ENCODE assay signal across 9 cellular contexts in genomic region chr19:17014212-17014848, GRCh38. TPM values are rescaled to one million over a fixed set of nuclear protein-coding genes. Genes with fewer than 3 reads are reported as not detected.
DNase-seq lines count a peak whose midpoint lies in the region; ATAC-seq, FAIRE-seq and TF ChIP-seq lines count a peak whose summit lies in the region.
"Not testable (repeated sequence)": the region's sequence is repeated elsewhere in the genome, so short reads cannot be mapped to it uniquely, and the experiment has no call there.
"Had no signal": no experiment of that assay in that cellular context is flagged by ENCODE, and none has a peak within 500 bp of the region (broad histone marks: within the 10 kb centered on the region; RNA-seq: fewer than 3 reads in every experiment).

No MANE protein-coding gene starts in this region.

- H3K4me2 ChIP-seq in A549; K562 (ENCODE audit: insufficient read depth, low read length): not testable (repeated sequence)
- H3K4me2 ChIP-seq in PC-9 = peak overlapping the region; percentile 18

- in situ Hi-C loops in K562 (cut with MboI) = not testable (repeated sequence)

- TF ChIP-seq POLR2A in A549 (IDR thresholded peaks at IDR 0.05; ENCODE audit: low read length); K562 (conservative IDR thresholded peaks at IDR 0.05): not testable (repeated sequence)

- H3K9ac ChIP-seq in K562 (ENCODE audit: insufficient read depth in 1 of 2, low read depth in 2 of 2, low read length in 2 of 2) = not testable (repeated sequence)

- H3K27me3 ChIP-seq in PC-9 (ENCODE audit: insufficient read depth, low read depth); left lung: not testable (repeated sequence)
- H3K27me3 ChIP-seq in K562 (ENCODE audit: control insufficient read depth in 2 of 2, insufficient read depth in 2 of 2, low read length in 2 of 2) = peaks cover 12 to 35% of the 10 kb centered on the region in 2 experiments; a peak in 4 of 5 replicates

- H3K4me1 ChIP-seq in A549; PC-9 (replicated peaks; ENCODE audit: insufficient read depth); K562 (replicated peaks in 1 of 2; ENCODE audit: control insufficient read depth in 2 of 2, insufficient read depth in 2 of 2, low read length in 2 of 2); left lung: not testable (repeated sequence)

- H3K79me2 ChIP-seq in PC-9 (ENCODE audit: low read depth); K562 (ENCODE audit: control insufficient read depth, insufficient read depth, low read length): not testable (repeated sequence)

- H3F3A ChIP-seq in PC-9 (ENCODE audit: insufficient read depth, low read depth) = peaks cover 14% of the 10 kb centered on the region

- TF ChIP-seq RAD21 in A549 (conservative IDR thresholded peaks at IDR 0.05 in 1 of 2, IDR thresholded peaks at IDR 0.05 in 1 of 2); K562 (CRISPR knock-in tag; conservative IDR thresholded peaks at IDR 0.05 in 1 of 2, IDR thresholded peaks at IDR 0.05 in 1 of 2): not testable (repeated sequence)

- ATAC-seq in A549, K562: not testable (repeated sequence)
- peak; percentile 83 for ATAC-seq in left lung

- H3K9me3 ChIP-seq in A549 = peaks cover 13% of the 10 kb centered on the region; the same call in 2 of the 3 replicates
- peaks cover 24% of the 10 kb centered on the region for H3K9me3 ChIP-seq in PC-9 (ENCODE audit: insufficient read depth, low read depth)
- H3K9me3 ChIP-seq in K562 (replicated peaks; ENCODE audit: control insufficient read depth, insufficient read depth, low read depth, low read length); left lung: not testable (repeated sequence)

- BruUV-seq in PC-9 (replicated peaks; lab: Mats Ljungman, UMichigan); K562 (replicated peaks; lab: Mats Ljungman, UMichigan): not testable (repeated sequence)

- H3K36me3 ChIP-seq in PC-9 (ENCODE audit: low read depth) = peaks cover 14% of the 10 kb centered on the region; the same call in 1 of the 2 replicates
- H3K36me3 ChIP-seq in K562 (ENCODE audit: control insufficient read depth, insufficient read depth, low read length); left lung: not testable (repeated sequence)

- not testable (repeated sequence) for H4K20me1 ChIP-seq in PC-9 (ENCODE audit: insufficient read depth); K562 (replicated peaks; ENCODE audit: control insufficient read depth, insufficient read depth, low read length)

- intact Hi-C loops in PC-9 (cut with micrococcal nuclease; ENCODE audit: unreplicated experiment); K562 (cut with micrococcal nuclease); left lung (cut with DNase I): not testable (repeated sequence)

- not testable (repeated sequence) for FAIRE-seq in A549 (lab: Jason Lieb, UNC); K562 (lab: Jason Lieb, UNC)

- not testable (repeated sequence) for DNase-seq in A549 (ENCODE audit: low read depth in 1 of 2, low spot score in 1 of 2); K562 (ENCODE audit: extremely low read depth in 1 of 4, low spot score in 3 of 4); left lung
- peak; percentile 48 for DNase-seq in HT1080 (ENCODE audit: low read depth)
- DNase-seq in PC-9 = peak; percentile 34 to 93
- DNase-seq in activated CD4-positive, alpha-beta T cell treated with anti-CD3 and anti-CD28 coated beads for 48 hours = peak; percentile 5
- DNase-seq in epithelial cell of prostate (ENCODE audit: low read depth, low spot score) = peak; percentile 56
- DNase-seq in stimulated activated CD4-positive, alpha-beta T cell treated with anti-CD3 and anti-CD28 coated beads, Interleukin-15, amount 100 ng/mL, for 24 hours = peak; percentile 7

- POLR2A ChIA-PET in A549 (lab: Yijun Ruan, JAX); PC-9 (lab: Charles Lee; ENCODE audit: unreplicated experiment); K562 (lab: Yijun Ruan, JAX): not testable (repeated sequence)

- not testable (repeated sequence) for H2AFZ ChIP-seq in PC-9; K562 (ENCODE audit: low read depth, low read length)

- not testable (repeated sequence) for TF ChIP-seq CTCF in A549 (IDR thresholded peaks at IDR 0.05); PC-9 (conservative IDR thresholded peaks at IDR 0.05); K562 (IDR thresholded peaks at IDR 0.05 in 2 of 3, conservative IDR thresholded peaks at IDR 0.05 in 1 of 3; ENCODE audit: insufficient read depth in 2 of 3, low read depth in 1 of 3, low read length in 3 of 3); left lung (IDR thresholded peaks at IDR 0.05)

- TF ChIP-seq EP300 in A549 (IDR thresholded peaks at IDR 0.05); K562 (IDR thresholded peaks at IDR 0.05; ENCODE audit: low read length): not testable (repeated sequence)

- not testable (repeated sequence) for H3K4me3 ChIP-seq in A549, PC-9, K562, left lung

- not testable (repeated sequence) for H3K9me1 ChIP-seq in K562 (ENCODE audit: control insufficient read depth, insufficient read depth, low read length)

- H3K27ac ChIP-seq in A549; K562 (ENCODE audit: extremely low read depth, low read depth, low read length); left lung: not testable (repeated sequence)
- H3K27ac ChIP-seq in PC-9 (peak overlapping the region; percentile 82), epithelial cell of prostate (peak overlapping the region; percentile 26)

- H3K9me2 ChIP-seq in PC-9 (ENCODE audit: insufficient read depth) = not testable (repeated sequence)

- CTCF ChIA-PET in A549 (lab: Yijun Ruan, JAX) = interaction anchor here (1.0 kb wide), 1 partner anchor 53 kb away, joined by 4 read pairs; no protein-coding TSS in a partner anchor
- CTCF ChIA-PET in PC-9 (lab: Charles Lee); K562 (lab: Yijun Ruan, JAX; ENCODE audit: low intra/inter-chr PET ratio): not testable (repeated sequence)

- WGBS in A549 (ENCODE audit: missing lambda C conversion rate) = 10% methylated on average over 9 of the region's 9 CpGs
- WGBS in K562 (ENCODE audit: insufficient coverage, low coverage, missing lambda C conversion rate) = 0% methylated on average over 9 of the region's 9 CpGs

TF ChIP-seq in A549, 52 proteins besides CTCF, POLR2A, EP300 and RAD21:
- TF ChIP-seq JUNB (IDR thresholded peaks at IDR 0.05) (0 out of 2 replicates have a peak, but pooled peaks have one; percentile 12), ZFP36 (IDR thresholded peaks at IDR 0.05; ENCODE audit: borderline replicate concordance, partially characterized antibody) (peak; percentile 73)
TF ChIP-seq in A549: peak in this region for 2; not testable (repeated sequence) for 50.

TF ChIP-seq in K562, 482 proteins besides CTCF, POLR2A, EP300 and RAD21:
- TF ChIP-seq ZNF121 (CRISPR knock-in tag; conservative IDR thresholded peaks at IDR 0.05) (peak; percentile 79), ZFP36 (IDR thresholded peaks at IDR 0.05; ENCODE audit: low read depth, low read length, partially characterized antibody) (peak; percentile 35)

RNA-seq across cellular contexts. Expression of gene CPAMD8, which starts 12.3 kb away (rescaled TPM):
- polyA plus RNA-seq in A549 (2011; rRNA removed) = 0.03 and 0.12 TPM in 2 replicates
- polyA plus RNA-seq in A549 (2012; cell fraction: cytosol; rRNA removed) = 0.03 and 0.05 TPM in 2 replicates
- polyA plus RNA-seq in A549 (2012; cell fraction: nucleus; rRNA removed) = 0.01 and 0.09 TPM in 2 replicates
- not detected in 3 replicates for polyA plus RNA-seq in A549 (2017; fragmentation: RNase III; extraction: RNeasy Plus Mini Kit Qiagen cat#74134 plus additional on column Dnase treatment)
- 0.41 and 0.54 TPM in 2 replicates for polyA minus RNA-seq in A549 (2011; rRNA and poly(A)+ RNA removed)
- not detected in 2 replicates for total RNA-seq in HT1080 (2014; rRNA removed; shearing (Covaris generic))
- polyA plus RNA-seq in HT1080 (2015; cell fraction: cytosol; rRNA removed) = not detected in 2 replicates
- polyA plus RNA-seq in HT1080 (2015; cell fraction: nucleus; rRNA removed) = not detected in 2 replicates
- 23.7 and 25.8 TPM in 2 replicates for total RNA-seq in PC-9 (2021)
- 7.2 and 17.1 TPM in 2 replicates for total RNA-seq in K562 (2011; cell fraction: chromatin; rRNA removed; ENCODE audit: low replicate concordance)
- 12.9 and 14.3 TPM in 2 replicates for total RNA-seq in K562 (2011; cell fraction: nucleolus; rRNA removed)
- 12.8 and 15.2 TPM in 2 replicates for total RNA-seq in K562 (2011; cell fraction: nucleoplasm; rRNA removed)
- total RNA-seq in K562 (2014; rRNA removed) = 1.3 and 2.1 TPM in 2 replicates
- 0.29 and 0.69 TPM in 2 replicates for total RNA-seq in K562 (2014; rRNA removed; fragmentation: Illumina TruSeq; extraction: Trizol)
- total RNA-seq in K562 (2015; rRNA removed; fragmentation: Illumina TruSeq; extraction: Trizol) = 0.62 and 0.64 TPM in 2 replicates
- 1.5 and 2.0 TPM in 2 replicates for total RNA-seq in K562 (2021)
- 1.7 and 3.0 TPM in 2 replicates for polyA plus RNA-seq in K562 (2011; rRNA removed)
- polyA plus RNA-seq in K562 (2011; cell fraction: cytosol; rRNA removed) = 3.3 and 4.3 TPM in 2 replicates
- 7.2 and 7.8 TPM in 2 replicates for polyA plus RNA-seq in K562 (2011; cell fraction: nucleus; rRNA removed)
- polyA plus RNA-seq in K562 (2012) = 2.8 and 4.4 TPM in 2 replicates
- 1.1 and 1.9 TPM in 2 replicates for polyA plus RNA-seq in K562 (2014; fragmentation: Illumina TruSeq; extraction: Trizol)
- under 1 TPM; 0.20 TPM for polyA plus RNA-seq in K562 (2014; fragmentation: Nextera tagmentation; extraction: Ambion mirVana)
- polyA plus RNA-seq in K562 (2014; rRNA removed) = 1.8 and 2.1 TPM in 2 replicates
- polyA minus RNA-seq in K562 (2011; rRNA and poly(A)+ RNA removed) = 1.4 and 2.1 TPM in 2 replicates
- 1.1 and 4.8 TPM in 2 replicates for polyA minus RNA-seq in K562 (2011; cell fraction: cytosol; rRNA and poly(A)+ RNA removed)
- polyA minus RNA-seq in K562 (2011; cell fraction: nucleus; rRNA and poly(A)+ RNA removed) = 2.7 and 5.3 TPM in 2 replicates
- total RNA-seq in left lung = 10 to 100 TPM; 13.1 to 17.3 TPM
- total RNA-seq: HT-29 had no signal
